8 cellular contexts compared by ENCODE assay signal in the genomic region with DNA sequence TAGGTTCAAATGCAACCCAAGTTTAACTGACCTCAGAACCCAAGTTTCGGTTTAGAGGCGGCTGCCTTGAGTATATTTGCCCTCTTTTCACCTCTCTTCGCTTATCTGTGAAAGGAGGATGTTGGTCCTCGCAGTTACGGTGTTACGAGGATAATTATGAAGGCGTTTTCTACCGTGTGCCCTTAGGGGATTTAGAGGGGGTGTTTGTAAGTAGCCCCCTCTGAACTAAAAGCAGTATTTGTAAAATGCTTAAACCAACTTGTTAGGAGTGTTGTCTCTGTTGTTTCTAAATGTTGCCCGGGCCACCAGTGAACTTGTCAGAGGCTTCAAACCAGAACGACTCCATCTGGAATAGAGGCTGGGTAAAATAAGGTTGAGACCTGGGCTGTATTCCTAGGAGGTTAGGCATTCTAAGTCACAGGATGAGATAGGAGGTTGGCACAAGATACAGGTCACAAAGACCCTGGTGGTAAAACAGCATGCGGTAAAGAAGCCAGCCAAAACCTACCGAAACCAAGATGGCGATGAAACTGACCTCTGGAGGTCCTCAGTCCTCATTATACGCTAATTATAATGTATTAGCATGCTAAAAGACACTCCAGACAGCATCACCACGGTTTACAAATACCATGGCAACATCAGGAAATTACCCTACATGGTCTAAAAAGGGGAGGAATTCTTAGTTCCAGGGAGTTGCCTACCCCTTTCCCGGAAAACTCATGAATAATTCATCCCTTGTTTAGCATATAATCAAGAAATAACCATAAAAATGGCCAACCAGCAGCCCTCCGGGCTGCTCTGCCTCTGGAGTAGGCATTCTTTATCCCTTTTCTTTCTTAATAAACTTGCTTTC. TPM values are rescaled to one million over a fixed set of nuclear protein-coding genes. Genes with fewer than 3 reads are reported as not detected.
DNase-seq lines count a peak whose midpoint lies in the region; ATAC-seq and TF ChIP-seq lines count a peak whose summit lies in the region.

No MANE protein-coding gene starts in this region.

- peaks cover 6% of the 10 kb centered on the region for H3K27me3 Mint-ChIP-seq in activated T-cell treated with anti-CD3 and anti-CD28 coated beads, Interleukin-2, amount 50 U/mL, for 4 hours (ENCODE audit: low read depth)

- H3K4me1 Mint-ChIP-seq in activated T-cell treated with anti-CD3 and anti-CD28 coated beads, Interleukin-2, amount 50 U/mL, for 4 hours (ENCODE audit: low read depth), result peaks cover 14% of the 10 kb centered on the region

- peak overlapping the region; percentile 70 for H3K4me3 ChIP-seq in RWPE2 (ENCODE audit: severe bottlenecking)

- peak overlapping the region; percentile 59 for H3K27ac ChIP-seq in RWPE2 (ENCODE audit: poor library complexity, severe bottlenecking)
- peak overlapping the region; percentile 44 for H3K27ac ChIP-seq in foreskin keratinocyte

- no peak for DNase-seq in activated T-cell treated with anti-CD3 and anti-CD28 coated beads, Interleukin-2, amount 50 U/mL, for 4 hours
- no peak for DNase-seq in activated T-cell treated with anti-CD3 and anti-CD28 coated beads, Interleukin-2, amount 50 U/mL, for 48 hours
- no peak for DNase-seq in RWPE2 (ENCODE audit: low spot score)
- DNase-seq in foreskin keratinocyte, result no peak
- DNase-seq in sciatic nerve (ENCODE audit: low spot score), result no peak
- DNase-seq in G401 (ENCODE audit: low spot score), result no peak
- DNase-seq in mucosa of gallbladder (ENCODE audit: low spot score), result no peak
- DNase-seq in NCI-H1436 (lab: John Stamatoyannopoulos, UW), result no peak

- intact Hi-C loops in sciatic nerve (cut with DNase I), result no loop called here

- H3K4me3 Mint-ChIP-seq in activated T-cell treated with anti-CD3 and anti-CD28 coated beads, Interleukin-2, amount 50 U/mL, for 4 hours, result peak overlapping the region; percentile 94

- no peaks in the 10 kb centered on the region for H3K9me3 Mint-ChIP-seq in activated T-cell treated with anti-CD3 and anti-CD28 coated beads, Interleukin-2, amount 50 U/mL, for 4 hours

- H3K9me3 ChIP-seq in RWPE2 (ENCODE audit: severe bottlenecking), result no peaks in the 10 kb centered on the region

- in situ Hi-C loops in G401 (cut with HindIII; ENCODE audit: low sequenced_read_pairs), result no loop called here

- H3K27me3 ChIP-seq in RWPE2 (ENCODE audit: insufficient read depth, poor library complexity, severe bottlenecking) (no peaks in the 10 kb centered on the region), foreskin keratinocyte (no peaks in the 10 kb centered on the region)

- no peaks in the 10 kb centered on the region for H3K36me3 Mint-ChIP-seq in activated T-cell treated with anti-CD3 and anti-CD28 coated beads, Interleukin-2, amount 50 U/mL, for 4 hours (ENCODE audit: insufficient read depth)

- TF ChIP-seq CTCF in RWPE2 (IDR thresholded peaks at IDR 0.05; ENCODE audit: poor library complexity, severe bottlenecking), result no peak
- TF ChIP-seq CTCF in foreskin keratinocyte (conservative IDR thresholded peaks at IDR 0.05), result no peak

- peaks cover 6% of the 10 kb centered on the region for H3K4me1 ChIP-seq in RWPE2 (ENCODE audit: insufficient read depth, poor library complexity, severe bottlenecking)
- no peaks in the 10 kb centered on the region for H3K4me1 ChIP-seq in foreskin keratinocyte

- H3K36me3 ChIP-seq in RWPE2 (ENCODE audit: low read depth), result peaks cover 21% of the 10 kb centered on the region

- ATAC-seq in activated T-cell treated with anti-CD3 and anti-CD28 coated beads, Interleukin-2, amount 50 U/mL, for 4 hours, result peak in 1 of 2 donors; percentile 3
- ATAC-seq in RWPE2 (ENCODE audit: low read depth) (no peak), foreskin keratinocyte (no peak), sciatic nerve (peak; percentile 5)

RNA-seq across cellular contexts. Expression of a gene that starts 1.0 kb away (rescaled TPM):
- under 1 TPM; 0.24 to 0.51 (median 0.37) TPM for total RNA-seq in activated T-cell treated with anti-CD3 and anti-CD28 coated beads, Interleukin-2, amount 50 U/mL, for 4 hours
- total RNA-seq in foreskin keratinocyte, result 26.6 and 33.5 TPM in 2 replicates
- 24.0 and 33.7 TPM in 2 replicates for polyA plus RNA-seq in foreskin keratinocyte
- total RNA-seq in sciatic nerve, result 7.6 TPM
- 46.8 and 58.2 TPM in 2 replicates for total RNA-seq in G401 (2014; rRNA removed; shearing (Covaris generic))
- 7.4 TPM for total RNA-seq in mucosa of gallbladder

RNA-seq across cellular contexts. Expression of a gene that starts 22.8 kb away (rescaled TPM):
- not detected for total RNA-seq in activated T-cell treated with anti-CD3 and anti-CD28 coated beads, Interleukin-2, amount 50 U/mL, for 4 hours
- total RNA-seq in foreskin keratinocyte, result 1.1 and 1.2 TPM in 2 replicates
- 1.7 TPM in 2 replicates for polyA plus RNA-seq in foreskin keratinocyte
- 0.45 TPM for total RNA-seq in sciatic nerve
- 0.18 TPM in 1 of 2 replicates, not detected in the other for total RNA-seq in G401 (2014; rRNA removed; shearing (Covaris generic))
- total RNA-seq in mucosa of gallbladder, result 0.20 TPM

RNA-seq across cellular contexts. Expression of a gene that starts 34.6 kb away (rescaled TPM):
- total RNA-seq in activated T-cell treated with anti-CD3 and anti-CD28 coated beads, Interleukin-2, amount 50 U/mL, for 4 hours, result 1 to 10 TPM; 1.4 to 2.2 (median 1.5) TPM
- total RNA-seq in foreskin keratinocyte, result 14.1 and 16.0 TPM in 2 replicates
- 7.9 and 8.1 TPM in 2 replicates for polyA plus RNA-seq in foreskin keratinocyte
- 24.0 TPM for total RNA-seq in sciatic nerve
- 4.2 and 5.0 TPM in 2 replicates for total RNA-seq in G401 (2014; rRNA removed; shearing (Covaris generic))
- 20.9 TPM for total RNA-seq in mucosa of gallbladder
